In genomic region chr19:45402469-45403070, GRCh38 we compare ENCODE assay signal across 1 cellular context.
TF ChIP-seq lines count a peak whose summit lies in the region.

No MANE protein-coding gene starts in this region.

TF ChIP-seq in K562, 482 proteins besides CTCF, POLR2A, EP300 and RAD21 (continues in another document):
- TF ChIP-seq, protein P1, sequence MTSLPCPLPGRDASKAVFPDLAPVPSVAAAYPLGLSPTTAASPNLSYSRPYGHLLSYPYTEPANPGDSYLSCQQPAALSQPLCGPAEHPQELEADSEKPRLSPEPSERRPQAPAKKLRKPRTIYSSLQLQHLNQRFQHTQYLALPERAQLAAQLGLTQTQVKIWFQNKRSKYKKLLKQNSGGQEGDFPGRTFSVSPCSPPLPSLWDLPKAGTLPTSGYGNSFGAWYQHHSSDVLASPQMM (CRISPR knock-in tag; IDR thresholded peaks at IDR 0.05) = no peak
- peak; percentile 42 for TF ChIP-seq EGR1 (conservative IDR thresholded peaks at IDR 0.05)
- TF ChIP-seq TCF7L2 (IDR thresholded peaks at IDR 0.05; ENCODE audit: low read depth, low read length) = no peak
- TF ChIP-seq SOX6 (IDR thresholded peaks at IDR 0.05) = no peak
- no peak for TF ChIP-seq FOXM1 (IDR thresholded peaks at IDR 0.05; ENCODE audit: low read depth)
- no peak for TF ChIP-seq FOXM1 (CRISPR knock-in tag; IDR thresholded peaks at IDR 0.05; ENCODE audit: low read depth)
- TF ChIP-seq GABPB2 (CRISPR knock-in tag; conservative IDR thresholded peaks at IDR 0.05) = no peak
- TF ChIP-seq, protein P2, sequence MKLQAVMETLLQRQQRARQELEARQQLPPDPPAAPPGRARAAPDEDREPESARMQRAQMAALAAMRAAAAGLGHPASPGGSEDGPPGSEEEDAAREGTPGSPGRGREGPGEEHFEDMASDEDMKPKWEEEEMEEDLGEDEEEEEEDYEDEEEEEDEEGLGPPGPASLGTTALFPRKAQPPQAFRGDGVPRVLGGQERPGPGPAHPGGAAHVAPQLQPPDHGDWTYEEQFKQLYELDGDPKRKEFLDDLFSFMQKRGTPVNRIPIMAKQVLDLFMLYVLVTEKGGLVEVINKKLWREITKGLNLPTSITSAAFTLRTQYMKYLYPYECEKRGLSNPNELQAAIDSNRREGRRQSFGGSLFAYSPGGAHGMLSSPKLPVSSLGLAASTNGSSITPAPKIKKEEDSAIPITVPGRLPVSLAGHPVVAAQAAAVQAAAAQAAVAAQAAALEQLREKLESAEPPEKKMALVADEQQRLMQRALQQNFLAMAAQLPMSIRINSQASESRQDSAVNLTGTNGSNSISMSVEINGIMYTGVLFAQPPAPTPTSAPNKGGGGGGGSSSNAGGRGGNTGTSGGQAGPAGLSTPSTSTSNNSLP (IDR thresholded peaks at IDR 0.05; ENCODE audit: borderline replicate concordance, low read depth, low read length) = no peak
- peak; percentile 81 for TF ChIP-seq CTCFL (IDR thresholded peaks at IDR 0.05; ENCODE audit: borderline replicate concordance, insufficient read depth, low read depth, low read length, poor library complexity, severe bottlenecking)
- peak in 1 of 2 experiments; percentile 35; a peak in 1 of 4 replicates for TF ChIP-seq RCOR1 (IDR thresholded peaks at IDR 0.05; ENCODE audit: borderline replicate concordance in 1 of 2, low read depth in 2 of 2, low read length in 2 of 2)
- TF ChIP-seq TAF1 (IDR thresholded peaks at IDR 0.05; ENCODE audit: control insufficient read depth, extremely low read depth, insufficient read depth, low read length, severe bottlenecking) = no peak
- TF ChIP-seq, protein P3, sequence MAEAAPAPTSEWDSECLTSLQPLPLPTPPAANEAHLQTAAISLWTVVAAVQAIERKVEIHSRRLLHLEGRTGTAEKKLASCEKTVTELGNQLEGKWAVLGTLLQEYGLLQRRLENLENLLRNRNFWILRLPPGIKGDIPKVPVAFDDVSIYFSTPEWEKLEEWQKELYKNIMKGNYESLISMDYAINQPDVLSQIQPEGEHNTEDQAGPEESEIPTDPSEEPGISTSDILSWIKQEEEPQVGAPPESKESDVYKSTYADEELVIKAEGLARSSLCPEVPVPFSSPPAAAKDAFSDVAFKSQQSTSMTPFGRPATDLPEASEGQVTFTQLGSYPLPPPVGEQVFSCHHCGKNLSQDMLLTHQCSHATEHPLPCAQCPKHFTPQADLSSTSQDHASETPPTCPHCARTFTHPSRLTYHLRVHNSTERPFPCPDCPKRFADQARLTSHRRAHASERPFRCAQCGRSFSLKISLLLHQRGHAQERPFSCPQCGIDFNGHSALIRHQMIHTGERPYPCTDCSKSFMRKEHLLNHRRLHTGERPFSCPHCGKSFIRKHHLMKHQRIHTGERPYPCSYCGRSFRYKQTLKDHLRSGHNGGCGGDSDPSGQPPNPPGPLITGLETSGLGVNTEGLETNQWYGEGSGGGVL (CRISPR knock-in tag; IDR thresholded peaks at IDR 0.05) = no peak
- TF ChIP-seq, protein P4, sequence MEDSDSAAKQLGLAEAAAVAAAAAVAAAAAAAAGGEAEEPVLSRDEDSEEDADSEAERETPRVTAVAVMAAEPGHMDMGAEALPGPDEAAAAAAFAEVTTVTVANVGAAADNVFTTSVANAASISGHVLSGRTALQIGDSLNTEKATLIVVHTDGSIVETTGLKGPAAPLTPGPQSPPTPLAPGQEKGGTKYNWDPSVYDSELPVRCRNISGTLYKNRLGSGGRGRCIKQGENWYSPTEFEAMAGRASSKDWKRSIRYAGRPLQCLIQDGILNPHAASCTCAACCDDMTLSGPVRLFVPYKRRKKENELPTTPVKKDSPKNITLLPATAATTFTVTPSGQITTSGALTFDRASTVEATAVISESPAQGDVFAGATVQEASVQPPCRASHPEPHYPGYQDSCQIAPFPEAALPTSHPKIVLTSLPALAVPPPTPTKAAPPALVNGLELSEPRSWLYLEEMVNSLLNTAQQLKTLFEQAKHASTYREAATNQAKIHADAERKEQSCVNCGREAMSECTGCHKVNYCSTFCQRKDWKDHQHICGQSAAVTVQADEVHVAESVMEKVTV (CRISPR knock-in tag; IDR thresholded peaks at IDR 0.05) = no peak
- TF ChIP-seq ZNF696 (CRISPR knock-in tag; conservative IDR thresholded peaks at IDR 0.05) = no peak
- no peak for TF ChIP-seq MEF2D (tag; conservative IDR thresholded peaks at IDR 0.05; ENCODE audit: low read depth)
- no peak for TF ChIP-seq SRF (CRISPR knock-in tag; IDR thresholded peaks at IDR 0.05)
- peak; percentile 68 to 88; a peak in 3 of 4 replicates for TF ChIP-seq MAZ (CRISPR knock-in tag; conservative IDR thresholded peaks at IDR 0.05 in 1 of 2, IDR thresholded peaks at IDR 0.05 in 1 of 2)
- no peak for TF ChIP-seq TFAM (CRISPR knock-in tag; conservative IDR thresholded peaks at IDR 0.05)
- no peak for TF ChIP-seq ZNF780A (CRISPR knock-in tag; IDR thresholded peaks at IDR 0.05)
- no peak for TF ChIP-seq ELF1 (tag; IDR thresholded peaks at IDR 0.05)
- 0 out of 2 replicates have a peak, but pooled peaks have one; percentile 22 for TF ChIP-seq HDGF (IDR thresholded peaks at IDR 0.05)
- peak; percentile 14 for TF ChIP-seq MEIS2 (IDR thresholded peaks at IDR 0.05; ENCODE audit: partially characterized antibody)
- TF ChIP-seq ZNF347 (CRISPR knock-in tag; IDR thresholded peaks at IDR 0.05; ENCODE audit: low read depth) = no peak
- no peak for TF ChIP-seq NFE2L1 (tag; IDR thresholded peaks at IDR 0.05; ENCODE audit: borderline replicate concordance, low read depth)
- TF ChIP-seq, protein P5, sequence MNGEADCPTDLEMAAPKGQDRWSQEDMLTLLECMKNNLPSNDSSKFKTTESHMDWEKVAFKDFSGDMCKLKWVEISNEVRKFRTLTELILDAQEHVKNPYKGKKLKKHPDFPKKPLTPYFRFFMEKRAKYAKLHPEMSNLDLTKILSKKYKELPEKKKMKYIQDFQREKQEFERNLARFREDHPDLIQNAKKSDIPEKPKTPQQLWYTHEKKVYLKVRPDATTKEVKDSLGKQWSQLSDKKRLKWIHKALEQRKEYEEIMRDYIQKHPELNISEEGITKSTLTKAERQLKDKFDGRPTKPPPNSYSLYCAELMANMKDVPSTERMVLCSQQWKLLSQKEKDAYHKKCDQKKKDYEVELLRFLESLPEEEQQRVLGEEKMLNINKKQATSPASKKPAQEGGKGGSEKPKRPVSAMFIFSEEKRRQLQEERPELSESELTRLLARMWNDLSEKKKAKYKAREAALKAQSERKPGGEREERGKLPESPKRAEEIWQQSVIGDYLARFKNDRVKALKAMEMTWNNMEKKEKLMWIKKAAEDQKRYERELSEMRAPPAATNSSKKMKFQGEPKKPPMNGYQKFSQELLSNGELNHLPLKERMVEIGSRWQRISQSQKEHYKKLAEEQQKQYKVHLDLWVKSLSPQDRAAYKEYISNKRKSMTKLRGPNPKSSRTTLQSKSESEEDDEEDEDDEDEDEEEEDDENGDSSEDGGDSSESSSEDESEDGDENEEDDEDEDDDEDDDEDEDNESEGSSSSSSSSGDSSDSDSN (IDR thresholded peaks at IDR 0.05; ENCODE audit: borderline replicate concordance in 1 of 2, low read depth in 2 of 2, low read length in 2 of 2) = peak; percentile 70 to 92; a peak in 2 of 4 replicates
- no peak for TF ChIP-seq KAT8 (IDR thresholded peaks at IDR 0.05; ENCODE audit: low read depth)
- no peak for TF ChIP-seq CEBPG (CRISPR knock-in tag; IDR thresholded peaks at IDR 0.05)
- TF ChIP-seq CEBPG (tag; conservative IDR thresholded peaks at IDR 0.05 in 1 of 2, IDR thresholded peaks at IDR 0.05 in 1 of 2) = no peak
- TF ChIP-seq, protein P6, sequence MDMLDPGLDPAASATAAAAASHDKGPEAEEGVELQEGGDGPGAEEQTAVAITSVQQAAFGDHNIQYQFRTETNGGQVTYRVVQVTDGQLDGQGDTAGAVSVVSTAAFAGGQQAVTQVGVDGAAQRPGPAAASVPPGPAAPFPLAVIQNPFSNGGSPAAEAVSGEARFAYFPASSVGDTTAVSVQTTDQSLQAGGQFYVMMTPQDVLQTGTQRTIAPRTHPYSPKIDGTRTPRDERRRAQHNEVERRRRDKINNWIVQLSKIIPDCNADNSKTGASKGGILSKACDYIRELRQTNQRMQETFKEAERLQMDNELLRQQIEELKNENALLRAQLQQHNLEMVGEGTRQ (CRISPR knock-in tag; IDR thresholded peaks at IDR 0.05) = no peak
- peak; percentile 53 for TF ChIP-seq HMGN3 (IDR thresholded peaks at IDR 0.05; ENCODE audit: borderline replicate concordance, extremely low read depth, insufficient read length, low read depth, low read length)
- no peak for TF ChIP-seq THAP12 (CRISPR knock-in tag; IDR thresholded peaks at IDR 0.05)
- TF ChIP-seq ZNF224 (CRISPR knock-in tag; IDR thresholded peaks at IDR 0.05) = no peak
- no peak for TF ChIP-seq ZNF785 (CRISPR knock-in tag; IDR thresholded peaks at IDR 0.05)
- no peak for TF ChIP-seq ZKSCAN1 (IDR thresholded peaks at IDR 0.05; ENCODE audit: low read depth, low read length)
- TF ChIP-seq FUS (optimal IDR thresholded peaks at IDR 0.05; ENCODE audit: low read depth, low read length) = no peak
- TF ChIP-seq ARID4B (CRISPR knock-in tag; IDR thresholded peaks at IDR 0.05) = no peak
- TF ChIP-seq PYGO2 (tag; IDR thresholded peaks at IDR 0.05) = no peak
- peak; percentile 43; the same call in 1 of the 2 replicates for TF ChIP-seq ZFX (CRISPR knock-in tag; IDR thresholded peaks at IDR 0.05)
- no peak for TF ChIP-seq SMAD4 (CRISPR knock-in tag; conservative IDR thresholded peaks at IDR 0.05)
- no peak for TF ChIP-seq RBM34 (IDR thresholded peaks at IDR 0.05; ENCODE audit: borderline replicate concordance, insufficient read depth, low read length)
- TF ChIP-seq, protein P7, sequence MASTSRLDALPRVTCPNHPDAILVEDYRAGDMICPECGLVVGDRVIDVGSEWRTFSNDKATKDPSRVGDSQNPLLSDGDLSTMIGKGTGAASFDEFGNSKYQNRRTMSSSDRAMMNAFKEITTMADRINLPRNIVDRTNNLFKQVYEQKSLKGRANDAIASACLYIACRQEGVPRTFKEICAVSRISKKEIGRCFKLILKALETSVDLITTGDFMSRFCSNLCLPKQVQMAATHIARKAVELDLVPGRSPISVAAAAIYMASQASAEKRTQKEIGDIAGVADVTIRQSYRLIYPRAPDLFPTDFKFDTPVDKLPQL (IDR thresholded peaks at IDR 0.05; ENCODE audit: extremely low read depth, insufficient read length) = no peak
- no peak for TF ChIP-seq CHD2 (IDR thresholded peaks at IDR 0.05; ENCODE audit: low read depth, low read length)
